ENCODE assay signal across 12 cellular contexts in the genomic region with DNA sequence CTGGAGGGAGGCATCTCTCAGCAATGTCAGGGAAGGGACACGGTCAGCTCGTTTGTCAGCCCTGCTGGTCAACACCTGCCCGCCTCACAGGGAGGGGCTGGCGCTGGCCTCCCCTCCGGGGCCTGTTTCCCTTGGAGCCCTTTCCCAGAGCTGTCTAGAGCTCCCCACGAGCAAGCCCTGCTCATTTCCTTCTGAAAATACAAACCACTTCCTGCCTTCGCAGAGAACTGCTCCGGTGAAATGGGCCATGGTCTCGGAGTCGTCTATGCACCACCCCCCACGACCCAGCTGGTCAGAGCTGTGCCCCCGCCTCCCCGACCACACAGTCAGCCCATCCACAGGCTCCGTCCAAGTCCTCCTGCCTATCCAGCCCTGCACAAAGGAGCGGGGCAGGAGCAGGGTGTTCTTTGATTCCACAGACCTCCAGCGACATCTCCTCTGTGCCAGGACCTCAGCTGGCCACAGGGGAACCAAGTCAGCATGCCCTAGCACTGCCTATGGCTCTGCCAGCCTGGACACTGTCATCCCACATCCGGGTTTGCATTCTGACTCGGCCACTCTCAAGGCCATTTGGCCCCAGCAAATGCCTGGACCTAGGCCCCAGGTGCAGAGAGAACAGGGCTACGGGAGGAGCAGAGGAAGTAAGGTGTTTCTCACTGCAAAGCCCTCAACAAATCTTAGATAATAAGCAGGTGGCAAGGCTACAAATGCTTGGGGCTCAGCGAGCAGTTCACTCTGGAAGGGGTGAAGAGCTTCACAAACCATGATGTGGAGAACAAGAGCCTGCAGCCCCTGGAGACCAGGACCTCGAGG.
DNase-seq lines count a peak whose midpoint lies in the region; ATAC-seq, FAIRE-seq and TF ChIP-seq lines count a peak whose summit lies in the region.
"Had no signal": no experiment of that assay in that cellular context is flagged by ENCODE, and none has a peak within 500 bp of the region (broad histone marks: within the 10 kb centered on the region; RNA-seq: fewer than 3 reads in every experiment).

No MANE protein-coding gene starts in this region.

- peak; percentile 85 for FAIRE-seq in endothelial cell of umbilical vein (lab: Jason Lieb, UNC)

- CTCF ChIA-PET in CD4-positive, alpha-beta T cell (lab: Charles Lee), result no interaction called here
- CTCF ChIA-PET in endothelial cell of umbilical vein (lab: Charles Lee), result interaction anchor here (0.7 to 1.6 kb wide), 5 partner anchors 10 to 81 kb away, joined by 3 to 11 read pairs (median 5); no protein-coding TSS in a partner anchor

- H3K27me3 Mint-ChIP-seq in CD4-positive, alpha-beta T cell, result no peaks in the 10 kb centered on the region
- peaks cover 8% of the 10 kb centered on the region for H3K27me3 Mint-ChIP-seq in neural progenitor cell (ENCODE audit: insufficient read depth, low read depth)

- dilution Hi-C loops in endothelial cell of umbilical vein (cut with MboI; ENCODE audit: extremely low pct_ligation_motif_present, low sequenced_read_pairs), result no loop called here

- peak in 8 of 10 experiments; percentile 3 to 44 (median 9) for DNase-seq in CD4-positive, alpha-beta T cell
- peak; percentile 39 for DNase-seq in KBM-7
- peak; percentile 60 for DNase-seq in activated CD8-positive, alpha-beta memory T cell treated with anti-CD3 and anti-CD28 coated beads, Interleukin-2, amount 50 U/mL, for 48 hours
- peak; percentile 61 for DNase-seq in endothelial cell of umbilical vein (ENCODE audit: low read depth, low spot score)
- DNase-seq in NCI-H774 (lab: John Stamatoyannopoulos, UW), result no peak
- no peak for DNase-seq in CD1c-positive myeloid dendritic cell (ENCODE audit: extremely low spot score)
- DNase-seq in left ventricle myocardium superior, result no peak
- DNase-seq in neural progenitor cell (ENCODE audit: low spot score), result no peak
- DNase-seq: AML-193, NCI-H1105 treated with DMSO at 0.1 percent for 48 hours, Peyer's patch had no signal

- H3K27me3 ChIP-seq in CD4-positive, alpha-beta T cell (ENCODE audit: control insufficient read depth, insufficient read depth, low read length), result no peaks in the 10 kb centered on the region
- H3K27me3 ChIP-seq in endothelial cell of umbilical vein (ENCODE audit: control insufficient read depth in 2 of 2, insufficient read depth in 2 of 2, low read length in 2 of 2) (no peaks in the 10 kb centered on the region), neural progenitor cell (no peaks in the 10 kb centered on the region)
- H3K27me3 ChIP-seq: Peyer's patch had no signal

- in situ Hi-C loops in KBM-7 (cut with MboI; ENCODE audit: low pct_unique_long_range_greater_than_20kb, low sequenced_read_pairs), result no loop called here

- no peaks in the 10 kb centered on the region for H3K79me2 ChIP-seq in endothelial cell of umbilical vein (ENCODE audit: control insufficient read depth, insufficient read depth, low read length)
- no peaks in the 10 kb centered on the region for H3K79me2 ChIP-seq in neural progenitor cell (ENCODE audit: low read depth)

- H4K20me1 ChIP-seq in endothelial cell of umbilical vein (replicated peaks; ENCODE audit: control insufficient read depth, extremely low read depth, insufficient read depth, low read length), result no peaks in the 10 kb centered on the region
- H4K20me1 ChIP-seq in neural progenitor cell (ENCODE audit: low read depth), result no peaks in the 10 kb centered on the region

- no peaks in the 10 kb centered on the region for H3K9me3 Mint-ChIP-seq in CD4-positive, alpha-beta T cell
- no peaks in the 10 kb centered on the region for H3K9me3 Mint-ChIP-seq in neural progenitor cell

- H3K9me3 ChIP-seq in CD4-positive, alpha-beta T cell (ENCODE audit: control insufficient read depth, low read length), result no peaks in the 10 kb centered on the region
- H3K9me3 ChIP-seq in endothelial cell of umbilical vein (replicated peaks; ENCODE audit: control insufficient read depth, insufficient read depth, low read length) (no peaks in the 10 kb centered on the region), neural progenitor cell (ENCODE audit: low read depth) (no peaks in the 10 kb centered on the region)

- TF ChIP-seq CTCF in CD4-positive, alpha-beta T cell (IDR thresholded peaks at IDR 0.05), result no peak
- TF ChIP-seq CTCF in endothelial cell of umbilical vein (IDR thresholded peaks at IDR 0.05; ENCODE audit: extremely low read depth in 1 of 2, insufficient read depth in 1 of 2, low read depth in 1 of 2, low read length in 2 of 2) (no peak), neural progenitor cell (IDR thresholded peaks at IDR 0.05) (no peak)

- no peak for TF ChIP-seq POLR2A in endothelial cell of umbilical vein (IDR thresholded peaks at IDR 0.05; ENCODE audit: low read depth, low read length)

- BruUV-seq in endothelial cell of umbilical vein (replicated peaks; lab: Mats Ljungman, UMichigan), result no TSS peak

- intact Hi-C loops in CD4-positive, alpha-beta T cell (cut with DNase I, micrococcal nuclease), result loop anchor here in 1 of 2 experiments (5.0 kb wide), 1 partner anchor 51 kb away; no protein-coding TSS in a partner anchor
- intact Hi-C loops in endothelial cell of umbilical vein (cut with micrococcal nuclease) (loop anchor here (5.0 kb wide), 1 partner anchor 51 kb away; no protein-coding TSS in a partner anchor), left ventricle myocardium superior (cut with micrococcal nuclease) (no loop called here)

- peak overlapping the region; percentile 75 for H3K4me3 Mint-ChIP-seq in CD4-positive, alpha-beta T cell
- no peak overlapping the region for H3K4me3 Mint-ChIP-seq in neural progenitor cell

- H3K36me3 ChIP-seq in endothelial cell of umbilical vein (ENCODE audit: control insufficient read depth in 2 of 2, extremely low read depth in 1 of 2, insufficient read depth in 2 of 2, low read length in 2 of 2), result no peaks in the 10 kb centered on the region
- no peaks in the 10 kb centered on the region for H3K36me3 ChIP-seq in neural progenitor cell
- H3K36me3 ChIP-seq: Peyer's patch had no signal

- no peak overlapping the region for H3K9ac ChIP-seq in endothelial cell of umbilical vein (replicated peaks; ENCODE audit: extremely low read depth, insufficient read depth, low read length)
- H3K9ac ChIP-seq in neural progenitor cell, result no peak overlapping the region

- POLR2A ChIA-PET in CD4-positive, alpha-beta T cell (lab: Charles Lee), result interaction anchor here (1.3 to 2.9 kb wide), 3 partner anchors 51 to 80 kb away, joined by 3 to 17 read pairs (median 7); no protein-coding TSS in a partner anchor
- POLR2A ChIA-PET in endothelial cell of umbilical vein (lab: Charles Lee), result interaction anchor here (0.6 kb wide), 1 partner anchor 83 kb away, joined by 9 read pairs; no protein-coding TSS in a partner anchor

- no peaks in the 10 kb centered on the region for H3F3A ChIP-seq in neural progenitor cell (ENCODE audit: low read depth)

- peak overlapping the region; percentile 91 for H3K27ac Mint-ChIP-seq in CD4-positive, alpha-beta T cell
- no peak overlapping the region for H3K27ac Mint-ChIP-seq in neural progenitor cell

- H3K4me3 ChIP-seq in endothelial cell of umbilical vein (replicated peaks in 1 of 3; ENCODE audit: insufficient read depth in 1 of 3, low read depth in 1 of 3, low read length in 3 of 3) (no peak overlapping the region), neural progenitor cell (no peak overlapping the region)
- H3K4me3 ChIP-seq: Peyer's patch had no signal

- H3K36me3 Mint-ChIP-seq in CD4-positive, alpha-beta T cell (ENCODE audit: low read depth), result no peaks in the 10 kb centered on the region
- no peaks in the 10 kb centered on the region for H3K36me3 Mint-ChIP-seq in neural progenitor cell

- no peak overlapping the region for H3K4me2 ChIP-seq in endothelial cell of umbilical vein (ENCODE audit: insufficient read depth, low read length)
- H3K4me2 ChIP-seq in neural progenitor cell, result no peak overlapping the region

- H3K27ac ChIP-seq in CD4-positive, alpha-beta T cell (ENCODE audit: low read depth, low read length), result peak overlapping the region; percentile 60
- no peak overlapping the region for H3K27ac ChIP-seq in endothelial cell of umbilical vein (ENCODE audit: insufficient read depth, low read depth, low read length)
- no peak overlapping the region for H3K27ac ChIP-seq in neural progenitor cell
- H3K27ac ChIP-seq: epithelial cell of prostate had no signal

- H2AFZ ChIP-seq in endothelial cell of umbilical vein (ENCODE audit: low read depth, low read length) (peak overlapping the region; percentile 85), neural progenitor cell (replicated peaks) (no peak overlapping the region)

- peaks cover 41% of the 10 kb centered on the region for H3K4me1 Mint-ChIP-seq in CD4-positive, alpha-beta T cell (ENCODE audit: low read depth)
- peaks cover 7% of the 10 kb centered on the region for H3K4me1 Mint-ChIP-seq in neural progenitor cell

- H3K9me1 ChIP-seq in endothelial cell of umbilical vein (replicated peaks; ENCODE audit: control insufficient read depth, extremely low read depth, insufficient read depth, low read length), result no peaks in the 10 kb centered on the region

- H3K4me1 ChIP-seq in endothelial cell of umbilical vein (ENCODE audit: control insufficient read depth, extremely low read depth, insufficient read depth, low read length), result peaks cover 7% of the 10 kb centered on the region
- H3K4me1 ChIP-seq in neural progenitor cell, result peaks cover 7% of the 10 kb centered on the region

- ATAC-seq in CD4-positive, alpha-beta T cell (ENCODE audit: poor library complexity), result peak; percentile 80
- no peak for ATAC-seq in left ventricle myocardium superior

TF ChIP-seq in endothelial cell of umbilical vein, 7 proteins besides CTCF, POLR2A, EP300 and RAD21:
- TF ChIP-seq GATA2 (IDR thresholded peaks at IDR 0.05; ENCODE audit: insufficient read depth, insufficient read length, low read depth, low read length), result no peak
- no peak for TF ChIP-seq POLR2AphosphoS5 (IDR thresholded peaks at IDR 0.05; ENCODE audit: insufficient read depth, low read depth, low read length)
- TF ChIP-seq FOS (IDR thresholded peaks at IDR 0.05; ENCODE audit: borderline replicate concordance, insufficient read depth, low read length), result no peak
- TF ChIP-seq MAX (IDR thresholded peaks at IDR 0.05; ENCODE audit: insufficient read depth, insufficient read length), result no peak
- TF ChIP-seq MYC (IDR thresholded peaks at IDR 0.05; ENCODE audit: low read depth, low read length), result no peak
- TF ChIP-seq JUN (IDR thresholded peaks at IDR 0.05; ENCODE audit: borderline replicate concordance, insufficient read depth, insufficient read length, low read depth), result no peak
- TF ChIP-seq EZH2 (IDR thresholded peaks at IDR 0.05; ENCODE audit: borderline replicate concordance, low read depth, low read length, severe bottlenecking), result no peak

Comparison
In these comparisons a context has a peak if more than half of its experiments do, and no peak if none do; other contexts are left out.
1. DNase-seq: peak in CD4-positive, alpha-beta T cell (8 of 10), KBM-7 (single experiment), activated CD8-positive, alpha-beta memory T cell treated with anti-CD3 and anti-CD28 coated beads, Interleukin-2, amount 50 U/mL, for 48 hours (single experiment) and endothelial cell of umbilical vein (single experiment); none in NCI-H774 (single experiment), CD1c-positive myeloid dendritic cell (single experiment), left ventricle myocardium superior (single experiment) and neural progenitor cell (single experiment).